In genomic region chr4:42656986-42657792, GRCh38 we compare ENCODE assay signal across 8 cellular contexts. TPM values are rescaled to one million over a fixed set of nuclear protein-coding genes. Genes with fewer than 3 reads are reported as not detected.
DNase-seq lines count a peak whose midpoint lies in the region; ATAC-seq and TF ChIP-seq lines count a peak whose summit lies in the region.

TSS of gene ATP8A1 (minus strand) at chr4:42657105. CDS start at chr4:42656873, 232 bp downstream.

- peaks cover 0 to 21% (median 14%) of the 10 kb centered on the region in 5 donors for H3K36me3 Mint-ChIP-seq in naive thymus-derived CD4-positive, alpha-beta T cell
- H3K36me3 Mint-ChIP-seq in stimulated activated memory B cell treated with anti-CD40 and anti-IgM and Interleukin-4, amounts not matched to agents 10 μg/mL and 1 μg/mL and 100 μg/mL, for 72 hours: peaks cover 18% of the 10 kb centered on the region

- peak within 1 kb of the TSS; percentile 95 to 99 (median 98) for H3K27ac Mint-ChIP-seq in naive thymus-derived CD4-positive, alpha-beta T cell
- H3K27ac Mint-ChIP-seq in stimulated activated memory B cell treated with anti-CD40 and anti-IgM and Interleukin-4, amounts not matched to agents 10 μg/mL and 1 μg/mL and 100 μg/mL, for 72 hours: peak within 1 kb of the TSS; percentile 97

- POLR2A ChIA-PET in naive thymus-derived CD4-positive, alpha-beta T cell (lab: Charles Lee): interaction anchor here (0.7 to 4.7 kb wide), 17 partner anchors 7 to 88 kb away, joined by 3 to 58 read pairs (median 8); no protein-coding TSS in a partner anchor

- H3K36me3 ChIP-seq in naive thymus-derived CD4-positive, alpha-beta T cell (ENCODE audit: control insufficient read depth in 2 of 3, insufficient read depth in 3 of 3, low read length in 3 of 3): peaks cover 0 to 8% (median 0%) of the 10 kb centered on the region in 3 experiments

- H3K4me1 Mint-ChIP-seq in naive thymus-derived CD4-positive, alpha-beta T cell: peaks cover 38 to 64% (median 51%) of the 10 kb centered on the region in 7 donors
- H3K4me1 Mint-ChIP-seq in stimulated activated memory B cell treated with anti-CD40 and anti-IgM and Interleukin-4, amounts not matched to agents 10 μg/mL and 1 μg/mL and 100 μg/mL, for 72 hours: peaks cover 41% of the 10 kb centered on the region

- DNase-seq in EH (ENCODE audit: low read depth): peak; percentile 87
- peak; percentile 82 for DNase-seq in H4 (ENCODE audit: low spot score)
- DNase-seq in LNCaP clone FGC (ENCODE audit: low read depth): peak; percentile 46
- peak; percentile 91 for DNase-seq in RPMI8226
- peak; percentile 83 to 92 for DNase-seq in activated T-helper 1 cell treated with anti-CD3 and anti-CD28 coated beads, Interleukin-2, amount 50 U/mL, for 16 hours (ENCODE audit: low read depth in 1 of 2, low spot score in 1 of 2)
- DNase-seq in fibroblast of mammary gland (ENCODE audit: low read depth): peak; percentile 61
- peak; percentile 85 to 96 (median 93) for DNase-seq in naive thymus-derived CD4-positive, alpha-beta T cell

- TF ChIP-seq CTCF in LNCaP clone FGC (IDR thresholded peaks at IDR 0.05; ENCODE audit: control insufficient read depth, extremely low read depth, insufficient read depth): no peak
- TF ChIP-seq CTCF in fibroblast of mammary gland (conservative IDR thresholded peaks at IDR 0.05; ENCODE audit: control insufficient read depth, insufficient read depth, low read depth, low read length): no peak

- ATAC-seq in naive thymus-derived CD4-positive, alpha-beta T cell: peak; percentile 97
- peak; percentile 94 for ATAC-seq in stimulated activated memory B cell treated with anti-CD40 and anti-IgM and Interleukin-4, amounts not matched to agents 10 μg/mL and 1 μg/mL and 100 μg/mL, for 72 hours

- intact Hi-C loops in naive thymus-derived CD4-positive, alpha-beta T cell (cut with micrococcal nuclease): loop anchor here (1.0 to 5.0 kb wide), 11 partner anchors 9 to 725 kb away; partner anchors contain the start of gene SLC30A9 (in 2 of the 2)

- peaks cover 0 to 12% (median 5%) of the 10 kb centered on the region in 11 donors for H3K9me3 Mint-ChIP-seq in naive thymus-derived CD4-positive, alpha-beta T cell
- H3K9me3 Mint-ChIP-seq in stimulated activated memory B cell treated with anti-CD40 and anti-IgM and Interleukin-4, amounts not matched to agents 10 μg/mL and 1 μg/mL and 100 μg/mL, for 72 hours: peaks cover 9% of the 10 kb centered on the region

- CTCF ChIA-PET in naive thymus-derived CD4-positive, alpha-beta T cell (lab: Charles Lee): interaction anchor here (0.8 to 1.1 kb wide), 4 partner anchors 12 to 29 kb away, joined by 3 to 4 read pairs (median 3); no protein-coding TSS in a partner anchor

- H3K4me3 ChIP-seq in LNCaP clone FGC (ENCODE audit: low read depth, low read length) (peak within 1 kb of the TSS; percentile 67), fibroblast of mammary gland (ENCODE audit: control insufficient read depth, low read depth, low read length) (peak within 1 kb of the TSS; percentile 64)
- H3K4me3 ChIP-seq in naive thymus-derived CD4-positive, alpha-beta T cell (ENCODE audit: low read length): peak within 1 kb of the TSS; percentile 96

- H3K4me1 ChIP-seq in naive thymus-derived CD4-positive, alpha-beta T cell (ENCODE audit: control insufficient read depth in 2 of 2, insufficient read depth in 2 of 2, low read length in 2 of 2): peaks cover 18 to 21% of the 10 kb centered on the region in 2 donors

- peak within 1 kb of the TSS; percentile 83 for H3K27ac ChIP-seq in naive thymus-derived CD4-positive, alpha-beta T cell (ENCODE audit: low read depth, low read length)

- peaks cover 0 to 6% (median 0%) of the 10 kb centered on the region in 5 donors for H3K27me3 Mint-ChIP-seq in naive thymus-derived CD4-positive, alpha-beta T cell
- no peaks in the 10 kb centered on the region for H3K27me3 Mint-ChIP-seq in stimulated activated memory B cell treated with anti-CD40 and anti-IgM and Interleukin-4, amounts not matched to agents 10 μg/mL and 1 μg/mL and 100 μg/mL, for 72 hours

- no peaks in the 10 kb centered on the region for H3K9me3 ChIP-seq in naive thymus-derived CD4-positive, alpha-beta T cell (ENCODE audit: control insufficient read depth in 2 of 3, low read length in 3 of 3)

- peak within 1 kb of the TSS; percentile 92 to 98 (median 98) for H3K4me3 Mint-ChIP-seq in naive thymus-derived CD4-positive, alpha-beta T cell
- peak within 1 kb of the TSS; percentile 99 for H3K4me3 Mint-ChIP-seq in stimulated activated memory B cell treated with anti-CD40 and anti-IgM and Interleukin-4, amounts not matched to agents 10 μg/mL and 1 μg/mL and 100 μg/mL, for 72 hours

- H3K27me3 ChIP-seq in naive thymus-derived CD4-positive, alpha-beta T cell (ENCODE audit: control insufficient read depth in 2 of 2, insufficient read depth in 2 of 2, low read length in 2 of 2): no peaks in the 10 kb centered on the region

RNA-seq across cellular contexts. Expression of gene ATP8A1, which starts in this region (rescaled TPM):
- 1.3 and 2.4 TPM in 2 replicates for total RNA-seq in H4 (2014; rRNA removed; shearing (Covaris generic))
- 10 to 100 TPM; 28.9 to 66.8 (median 54.4) TPM for total RNA-seq in naive thymus-derived CD4-positive, alpha-beta T cell
- polyA plus RNA-seq in naive thymus-derived CD4-positive, alpha-beta T cell: 10 to 100 TPM in 1 of 2 donors, 1 to 10 TPM in 1; 8.8 to 10.2 TPM

Comparison
In these comparisons a context has a peak if more than half of its experiments do, and no peak if none do; other contexts are left out.
1. Peak in every context shown above with its lines: DNase-seq, ATAC-seq, H3K4me3 ChIP-seq and H3K27ac ChIP-seq.